ENCODE assay signal across 1 cellular context in genomic region chr20:35092524-35093244, GRCh38.
TF ChIP-seq lines count a peak whose summit lies in the region.

TRPC4AP (minus strand) TSS chr20:35092807; CDS start chr20:35092781, 26 bp downstream.

TF ChIP-seq in H1, 55 proteins besides CTCF, POLR2A, EP300 and RAD21 (continued from another document):
- TF ChIP-seq MAX (IDR thresholded peaks at IDR 0.05) (peak; percentile 96), TAF1 (IDR thresholded peaks at IDR 0.05; ENCODE audit: low read depth, low read length) (peak; percentile 97), CHD1 (IDR thresholded peaks at IDR 0.05; ENCODE audit: low read depth, low read length) (no peak), BACH1 (IDR thresholded peaks at IDR 0.05; ENCODE audit: low read length) (no peak), SP2 (IDR thresholded peaks at IDR 0.05; ENCODE audit: low read length) (no peak), YY1 (IDR thresholded peaks at IDR 0.05; ENCODE audit: low read depth, low read length) (peak; percentile 93), TAF7 (optimal IDR thresholded peaks at IDR 0.05; ENCODE audit: borderline replicate concordance, low read depth, low read length) (peak; percentile 89), SIX5 (IDR thresholded peaks at IDR 0.05; ENCODE audit: low read depth, low read length) (peak; percentile 72), POLR2AphosphoS5 (IDR thresholded peaks at IDR 0.05; ENCODE audit: low read depth, low read length) (peak; percentile 71), CBX5 (IDR thresholded peaks at IDR 0.05; ENCODE audit: low read depth, low read length) (no peak), CREB1 (IDR thresholded peaks at IDR 0.05) (peak; percentile 87), JUND (IDR thresholded peaks at IDR 0.05; ENCODE audit: low read length) (no peak), GTF2F1 (IDR thresholded peaks at IDR 0.05; ENCODE audit: borderline replicate concordance, low read depth, low read length) (no peak), SP1 (IDR thresholded peaks at IDR 0.05; ENCODE audit: low read depth, low read length) (no peak), CEBPB (IDR thresholded peaks at IDR 0.05; ENCODE audit: low read depth, low read length) (no peak), ASH2L (IDR thresholded peaks at IDR 0.05; ENCODE audit: low read length) (peak; percentile 94), RNF2 (IDR thresholded peaks at IDR 0.05; ENCODE audit: borderline replicate concordance, low read depth, low read length, missing control alignments, poor library complexity, severe bottlenecking) (no peak), RBBP5 (IDR thresholded peaks at IDR 0.05; ENCODE audit: borderline replicate concordance, low read depth, low read length) (peak; percentile 86; the same call in 1 of the 2 replicates), PHF8 (conservative IDR thresholded peaks at IDR 0.05; ENCODE audit: low read depth, low read length) (peak; percentile 94), E2F6 (IDR thresholded peaks at IDR 0.05) (peak; percentile 94), SRF (IDR thresholded peaks at IDR 0.05; ENCODE audit: low read depth, low read length) (no peak)
- TF ChIP-seq, protein P1, sequence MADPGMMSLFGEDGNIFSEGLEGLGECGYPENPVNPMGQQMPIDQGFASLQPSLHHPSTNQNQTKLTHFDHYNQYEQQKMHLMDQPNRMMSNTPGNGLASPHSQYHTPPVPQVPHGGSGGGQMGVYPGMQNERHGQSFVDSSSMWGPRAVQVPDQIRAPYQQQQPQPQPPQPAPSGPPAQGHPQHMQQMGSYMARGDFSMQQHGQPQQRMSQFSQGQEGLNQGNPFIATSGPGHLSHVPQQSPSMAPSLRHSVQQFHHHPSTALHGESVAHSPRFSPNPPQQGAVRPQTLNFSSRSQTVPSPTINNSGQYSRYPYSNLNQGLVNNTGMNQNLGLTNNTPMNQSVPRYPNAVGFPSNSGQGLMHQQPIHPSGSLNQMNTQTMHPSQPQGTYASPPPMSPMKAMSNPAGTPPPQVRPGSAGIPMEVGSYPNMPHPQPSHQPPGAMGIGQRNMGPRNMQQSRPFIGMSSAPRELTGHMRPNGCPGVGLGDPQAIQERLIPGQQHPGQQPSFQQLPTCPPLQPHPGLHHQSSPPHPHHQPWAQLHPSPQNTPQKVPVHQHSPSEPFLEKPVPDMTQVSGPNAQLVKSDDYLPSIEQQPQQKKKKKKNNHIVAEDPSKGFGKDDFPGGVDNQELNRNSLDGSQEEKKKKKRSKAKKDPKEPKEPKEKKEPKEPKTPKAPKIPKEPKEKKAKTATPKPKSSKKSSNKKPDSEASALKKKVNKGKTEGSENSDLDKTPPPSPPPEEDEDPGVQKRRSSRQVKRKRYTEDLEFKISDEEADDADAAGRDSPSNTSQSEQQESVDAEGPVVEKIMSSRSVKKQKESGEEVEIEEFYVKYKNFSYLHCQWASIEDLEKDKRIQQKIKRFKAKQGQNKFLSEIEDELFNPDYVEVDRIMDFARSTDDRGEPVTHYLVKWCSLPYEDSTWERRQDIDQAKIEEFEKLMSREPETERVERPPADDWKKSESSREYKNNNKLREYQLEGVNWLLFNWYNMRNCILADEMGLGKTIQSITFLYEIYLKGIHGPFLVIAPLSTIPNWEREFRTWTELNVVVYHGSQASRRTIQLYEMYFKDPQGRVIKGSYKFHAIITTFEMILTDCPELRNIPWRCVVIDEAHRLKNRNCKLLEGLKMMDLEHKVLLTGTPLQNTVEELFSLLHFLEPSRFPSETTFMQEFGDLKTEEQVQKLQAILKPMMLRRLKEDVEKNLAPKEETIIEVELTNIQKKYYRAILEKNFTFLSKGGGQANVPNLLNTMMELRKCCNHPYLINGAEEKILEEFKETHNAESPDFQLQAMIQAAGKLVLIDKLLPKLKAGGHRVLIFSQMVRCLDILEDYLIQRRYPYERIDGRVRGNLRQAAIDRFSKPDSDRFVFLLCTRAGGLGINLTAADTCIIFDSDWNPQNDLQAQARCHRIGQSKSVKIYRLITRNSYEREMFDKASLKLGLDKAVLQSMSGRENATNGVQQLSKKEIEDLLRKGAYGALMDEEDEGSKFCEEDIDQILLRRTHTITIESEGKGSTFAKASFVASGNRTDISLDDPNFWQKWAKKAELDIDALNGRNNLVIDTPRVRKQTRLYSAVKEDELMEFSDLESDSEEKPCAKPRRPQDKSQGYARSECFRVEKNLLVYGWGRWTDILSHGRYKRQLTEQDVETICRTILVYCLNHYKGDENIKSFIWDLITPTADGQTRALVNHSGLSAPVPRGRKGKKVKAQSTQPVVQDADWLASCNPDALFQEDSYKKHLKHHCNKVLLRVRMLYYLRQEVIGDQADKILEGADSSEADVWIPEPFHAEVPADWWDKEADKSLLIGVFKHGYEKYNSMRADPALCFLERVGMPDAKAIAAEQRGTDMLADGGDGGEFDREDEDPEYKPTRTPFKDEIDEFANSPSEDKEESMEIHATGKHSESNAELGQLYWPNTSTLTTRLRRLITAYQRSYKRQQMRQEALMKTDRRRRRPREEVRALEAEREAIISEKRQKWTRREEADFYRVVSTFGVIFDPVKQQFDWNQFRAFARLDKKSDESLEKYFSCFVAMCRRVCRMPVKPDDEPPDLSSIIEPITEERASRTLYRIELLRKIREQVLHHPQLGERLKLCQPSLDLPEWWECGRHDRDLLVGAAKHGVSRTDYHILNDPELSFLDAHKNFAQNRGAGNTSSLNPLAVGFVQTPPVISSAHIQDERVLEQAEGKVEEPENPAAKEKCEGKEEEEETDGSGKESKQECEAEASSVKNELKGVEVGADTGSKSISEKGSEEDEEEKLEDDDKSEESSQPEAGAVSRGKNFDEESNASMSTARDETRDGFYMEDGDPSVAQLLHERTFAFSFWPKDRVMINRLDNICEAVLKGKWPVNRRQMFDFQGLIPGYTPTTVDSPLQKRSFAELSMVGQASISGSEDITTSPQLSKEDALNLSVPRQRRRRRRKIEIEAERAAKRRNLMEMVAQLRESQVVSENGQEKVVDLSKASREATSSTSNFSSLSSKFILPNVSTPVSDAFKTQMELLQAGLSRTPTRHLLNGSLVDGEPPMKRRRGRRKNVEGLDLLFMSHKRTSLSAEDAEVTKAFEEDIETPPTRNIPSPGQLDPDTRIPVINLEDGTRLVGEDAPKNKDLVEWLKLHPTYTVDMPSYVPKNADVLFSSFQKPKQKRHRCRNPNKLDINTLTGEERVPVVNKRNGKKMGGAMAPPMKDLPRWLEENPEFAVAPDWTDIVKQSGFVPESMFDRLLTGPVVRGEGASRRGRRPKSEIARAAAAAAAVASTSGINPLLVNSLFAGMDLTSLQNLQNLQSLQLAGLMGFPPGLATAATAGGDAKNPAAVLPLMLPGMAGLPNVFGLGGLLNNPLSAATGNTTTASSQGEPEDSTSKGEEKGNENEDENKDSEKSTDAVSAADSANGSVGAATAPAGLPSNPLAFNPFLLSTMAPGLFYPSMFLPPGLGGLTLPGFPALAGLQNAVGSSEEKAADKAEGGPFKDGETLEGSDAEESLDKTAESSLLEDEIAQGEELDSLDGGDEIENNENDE (IDR thresholded peaks at IDR 0.05; ENCODE audit: insufficient replicate concordance, low read length), result no peak
- TF ChIP-seq, protein P2, sequence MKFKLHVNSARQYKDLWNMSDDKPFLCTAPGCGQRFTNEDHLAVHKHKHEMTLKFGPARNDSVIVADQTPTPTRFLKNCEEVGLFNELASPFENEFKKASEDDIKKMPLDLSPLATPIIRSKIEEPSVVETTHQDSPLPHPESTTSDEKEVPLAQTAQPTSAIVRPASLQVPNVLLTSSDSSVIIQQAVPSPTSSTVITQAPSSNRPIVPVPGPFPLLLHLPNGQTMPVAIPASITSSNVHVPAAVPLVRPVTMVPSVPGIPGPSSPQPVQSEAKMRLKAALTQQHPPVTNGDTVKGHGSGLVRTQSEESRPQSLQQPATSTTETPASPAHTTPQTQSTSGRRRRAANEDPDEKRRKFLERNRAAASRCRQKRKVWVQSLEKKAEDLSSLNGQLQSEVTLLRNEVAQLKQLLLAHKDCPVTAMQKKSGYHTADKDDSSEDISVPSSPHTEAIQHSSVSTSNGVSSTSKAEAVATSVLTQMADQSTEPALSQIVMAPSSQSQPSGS (IDR thresholded peaks at IDR 0.05; ENCODE audit: low read length), result no peak
- TF ChIP-seq, protein P3, sequence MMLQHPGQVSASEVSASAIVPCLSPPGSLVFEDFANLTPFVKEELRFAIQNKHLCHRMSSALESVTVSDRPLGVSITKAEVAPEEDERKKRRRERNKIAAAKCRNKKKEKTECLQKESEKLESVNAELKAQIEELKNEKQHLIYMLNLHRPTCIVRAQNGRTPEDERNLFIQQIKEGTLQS (IDR thresholded peaks at IDR 0.05; ENCODE audit: insufficient read depth, low read depth, low read length), result 0 out of 2 replicates have a peak, but pooled peaks have one; percentile 42
